In genomic region chr6:35677456-35677855, GRCh38 we compare ENCODE assay signal across 20 cellular contexts. TPM values are rescaled to one million over a fixed set of nuclear protein-coding genes. Genes with fewer than 3 reads are reported as not detected.
DNase-seq lines count a peak whose midpoint lies in the region; ATAC-seq and TF ChIP-seq lines count a peak whose summit lies in the region.
"Had no signal": no experiment of that assay in that cellular context is flagged by ENCODE, and none has a peak within 500 bp of the region (broad histone marks: within the 10 kb centered on the region; RNA-seq: fewer than 3 reads in every experiment).

No MANE protein-coding gene starts in this region.

- no peak overlapping the region for H3K4me3 Mint-ChIP-seq in CD8-positive, alpha-beta T cell
- H3K4me3 Mint-ChIP-seq: activated B cell treated with CpG ODN at 0.5 μM for 24 hours had no signal

- no peak for DNase-seq in CD8-positive, alpha-beta T cell
- DNase-seq in SK-N-MC (ENCODE audit: low read depth, low spot score) (no peak), left lung (no peak), NCI-H1048 (lab: John Stamatoyannopoulos, UW) (no peak)
- DNase-seq: activated B cell treated with CpG ODN at 0.5 μM for 24 hours; amygdala; BE2C; KBM-7; NCI-H1436 treated with DMSO at 0.1 percent for 48 hours; NCI-H524 treated with DMSO at 0.1 percent for 48 hours; ovary; stimulated activated naive CD4-positive, alpha-beta T cell treated with Interleukin-2 at 50 U/mL for 16 hours; SW 1271 had no signal

- peaks cover 43% of the 10 kb centered on the region for H3K36me3 Mint-ChIP-seq in CD8-positive, alpha-beta T cell

- H3K9me3 ChIP-seq in CD8-positive, alpha-beta T cell (ENCODE audit: low read length) = no peaks in the 10 kb centered on the region
- H3K9me3 ChIP-seq in SK-N-MC (ENCODE audit: low read depth, low read length) (no peaks in the 10 kb centered on the region), left lung (no peaks in the 10 kb centered on the region)
- H3K9me3 ChIP-seq: BE2C, ovary, vagina had no signal

- peak overlapping the region; percentile 89 for H3K27ac Mint-ChIP-seq in CD8-positive, alpha-beta T cell
- H3K27ac Mint-ChIP-seq: activated B cell treated with CpG ODN at 0.5 μM for 24 hours had no signal

- TF ChIP-seq CTCF in CD8-positive, alpha-beta T cell (IDR thresholded peaks at IDR 0.05) = no peak
- TF ChIP-seq CTCF in left lung (IDR thresholded peaks at IDR 0.05) = no peak

- intact Hi-C loops in CD8-positive, alpha-beta T cell (cut with DNase I, micrococcal nuclease) = no loop called here
- intact Hi-C loops in left lung (cut with DNase I) = no loop called here

- no peaks in the 10 kb centered on the region for H3K27me3 Mint-ChIP-seq in CD8-positive, alpha-beta T cell (ENCODE audit: low read depth)
- H3K27me3 Mint-ChIP-seq: activated B cell treated with CpG ODN at 0.5 μM for 24 hours had no signal

- H3K79me2 ChIP-seq in ACC112 (ENCODE audit: control insufficient read depth, insufficient read depth, low read length, unreplicated experiment) = peaks cover 99% of the 10 kb centered on the region

- H3K9ac ChIP-seq in SK-N-MC (ENCODE audit: insufficient read length) = no peak overlapping the region

- H3K9me3 Mint-ChIP-seq in CD8-positive, alpha-beta T cell = peaks cover 2% of the 10 kb centered on the region

- no peak overlapping the region for H2AFZ ChIP-seq in ACC112 (ENCODE audit: low read length, unreplicated experiment)

- TF ChIP-seq POLR2A in GM18505 (IDR thresholded peaks at IDR 0.05; ENCODE audit: borderline replicate concordance, extremely low read depth, insufficient read depth, insufficient read length) = no peak

- no peak for ATAC-seq in CD8-positive, alpha-beta T cell
- ATAC-seq in left lung (peak; percentile 46), GM18505 (IDR thresholded peaks at IDR 0.05; ENCODE audit: unreplicated experiment) (no peak), GM21515 (IDR thresholded peaks at IDR 0.05; ENCODE audit: unreplicated experiment) (no peak)
- ATAC-seq: esophagus mucosa, Panc1 had no signal

- H3K4me1 Mint-ChIP-seq in CD8-positive, alpha-beta T cell (ENCODE audit: low read depth) = peaks cover 84% of the 10 kb centered on the region

- CTCF ChIA-PET in CD8-positive, alpha-beta T cell (lab: Charles Lee) = interaction anchor here (0.7 to 2.0 kb wide), 7 partner anchors 9 to 478 kb away, joined by 3 to 8 read pairs (median 4); no protein-coding TSS in a partner anchor

- peaks cover 41% of the 10 kb centered on the region for H3K36me3 ChIP-seq in ACC112 (ENCODE audit: insufficient read depth, low read length)
- H3K36me3 ChIP-seq in CD8-positive, alpha-beta T cell (ENCODE audit: insufficient read depth, low read length) = peaks cover 9% of the 10 kb centered on the region
- 0 out of 2 replicates have a peak, but pooled peaks cover 7% of the 10 kb centered on the region for H3K36me3 ChIP-seq in SK-N-MC (ENCODE audit: insufficient read depth, low read length)
- peaks cover 0 to 26% of the 10 kb centered on the region in 2 donors for H3K36me3 ChIP-seq in left lung
- H3K36me3 ChIP-seq: ovary had no signal

- POLR2A ChIA-PET in CD8-positive, alpha-beta T cell (lab: Charles Lee) = interaction anchor here (1.5 kb wide), 1 partner anchor 9 kb away, joined by 3 read pairs; no protein-coding TSS in a partner anchor

- H3K27me3 ChIP-seq in ACC112 (ENCODE audit: insufficient read depth, low read length) (no peaks in the 10 kb centered on the region), left lung (no peaks in the 10 kb centered on the region)
- no peaks in the 10 kb centered on the region for H3K27me3 ChIP-seq in CD8-positive, alpha-beta T cell (ENCODE audit: insufficient read depth, low read length)
- H3K27me3 ChIP-seq: BE2C, ovary, vagina had no signal

- H3K27ac ChIP-seq in ACC112 (ENCODE audit: low read depth, low read length) = peak overlapping the region; percentile 62
- H3K27ac ChIP-seq in CD8-positive, alpha-beta T cell (ENCODE audit: low read depth, low read length) = no peak overlapping the region
- peak overlapping the region; percentile 51; the same call in 1 of the 2 replicates for H3K27ac ChIP-seq in SK-N-MC
- H3K27ac ChIP-seq in left lung = peak overlapping the region in 1 of 2 donors; percentile 22
- H3K27ac ChIP-seq: ovary, vagina had no signal

- H3K4me1 ChIP-seq in ACC112 (ENCODE audit: control insufficient read depth, insufficient read depth, low read length, unreplicated experiment) (peaks cover 72% of the 10 kb centered on the region), left lung (peaks cover 21 to 95% of the 10 kb centered on the region in 2 donors)
- peaks cover 74% of the 10 kb centered on the region for H3K4me1 ChIP-seq in CD8-positive, alpha-beta T cell (ENCODE audit: insufficient read depth, low read length)

- H3K4me3 ChIP-seq in ACC112 (ENCODE audit: low read depth, low read length) (no peak overlapping the region), SK-N-MC (no peak overlapping the region), left lung (no peak overlapping the region)
- H3K4me3 ChIP-seq in CD8-positive, alpha-beta T cell (ENCODE audit: low read depth, low read length) = no peak overlapping the region
- H3K4me3 ChIP-seq: ovary, skin epidermis, vagina had no signal

RNA-seq across cellular contexts. Expression of gene FKBP5, which starts 11.3 kb away (rescaled TPM):
- 10 to 100 TPM; 25.7 to 27.1 TPM for total RNA-seq in CD8-positive, alpha-beta T cell
- 100 to 1,000 TPM; 114 to 139 TPM for total RNA-seq in left lung

RNA-seq across cellular contexts. Expression of gene ARMC12, which starts 59.4 kb away (rescaled TPM):
- total RNA-seq in CD8-positive, alpha-beta T cell = 1 to 10 TPM; 1.1 to 1.5 TPM
- under 1 TPM; 0.45 to 0.90 TPM for total RNA-seq in left lung
- total RNA-seq: esophagus mucosa, vagina had no signal

Comparison
In these comparisons a context has a peak if more than half of its experiments do, and no peak if none do; other contexts are left out.
1. RNA of gene FKBP5, which starts 11.3 kb away (total RNA-seq): 114 to 139 TPM in left lung; 25.7 to 27.1 TPM in CD8-positive, alpha-beta T cell; every median in the first group is over 4 times any median in the second.